In genomic region chr2:21650566-21650965, GRCh38 we compare ENCODE assay signal across 24 cellular contexts.
A peak's percentile ranks its signal among the peaks of the same experiment; 100 is the strongest.
DNase-seq lines count a peak whose midpoint lies in the region; ATAC-seq, FAIRE-seq and TF ChIP-seq lines count a peak whose summit lies in the region.
"Had no signal": no experiment of that assay in that cellular context is flagged by ENCODE, and none has a peak within 500 bp of the region (broad histone marks: within the 10 kb centered on the region; RNA-seq: fewer than 3 reads in every experiment).

No MANE protein-coding gene starts in this region.

- TF ChIP-seq POLR2A in IMR-90 (IDR thresholded peaks at IDR 0.05; ENCODE audit: low read depth, low read length) (no peak), vagina (IDR thresholded peaks at IDR 0.05) (no peak)

- peak overlapping the region; percentile 100 for H3K18ac ChIP-seq in IMR-90 (ENCODE audit: low read depth, low read length)
- no peak overlapping the region for H3K18ac ChIP-seq in mesendoderm (ENCODE audit: low read length)

- H3K56ac ChIP-seq in IMR-90 (ENCODE audit: extremely low read depth, insufficient read depth, low read length) (peak overlapping the region; percentile 47; the same call in 1 of the 2 replicates), mesendoderm (ENCODE audit: low read length) (no peak overlapping the region)

- H2BK120ac ChIP-seq in IMR-90 (ENCODE audit: low read depth, low read length) (peak overlapping the region; percentile 98), mesendoderm (ENCODE audit: low read depth, low read length) (no peak overlapping the region)

- H3K36me3 ChIP-seq in BJ (ENCODE audit: control insufficient read depth, insufficient read depth, low read length) (no peaks in the 10 kb centered on the region), IMR-90 (ENCODE audit: control insufficient read depth, insufficient read depth, low read length) (no peaks in the 10 kb centered on the region), mesendoderm (ENCODE audit: control insufficient read depth, insufficient read depth, low read length) (no peaks in the 10 kb centered on the region), vagina (no peaks in the 10 kb centered on the region)

- H3K4me3 Mint-ChIP-seq in activated naive CD4-positive, alpha-beta T cell treated with anti-CD3 and anti-CD28 coated beads, Interleukin-2, amount 10 ng/mL, durations not matched to agents 7 days and 5 days: no peak overlapping the region
- H3K4me3 Mint-ChIP-seq: CD14-positive monocyte, H9, HFFc6 had no signal

- H4K91ac ChIP-seq in IMR-90 (ENCODE audit: insufficient read depth, low read depth, low read length): peak overlapping the region; percentile 88; the same call in 1 of the 2 replicates

- no peaks in the 10 kb centered on the region for H3K4me1 Mint-ChIP-seq in activated naive CD4-positive, alpha-beta T cell treated with anti-CD3 and anti-CD28 coated beads, Interleukin-2, amount 10 ng/mL, durations not matched to agents 7 days and 5 days
- H3K4me1 Mint-ChIP-seq: CD14-positive monocyte had no signal

- no peak overlapping the region for H3K4me3 ChIP-seq in BJ (ENCODE audit: low read depth, low read length)
- no peak overlapping the region for H3K4me3 ChIP-seq in IMR-90 (ENCODE audit: insufficient read depth, low read depth, low read length)
- H3K4me3 ChIP-seq in mesendoderm (ENCODE audit: low read length): no peak overlapping the region
- no peak overlapping the region for H3K4me3 ChIP-seq in vagina
- H3K4me3 ChIP-seq: GM23248 had no signal

- DNase-seq in BJ (ENCODE audit: low read depth) (peak; percentile 69), IMR-90 (peak; percentile 60), fibroblast of peridontal ligament (ENCODE audit: extremely low read depth) (peak; percentile 35), mesendoderm (peak; percentile 47), frontal cortex (ENCODE audit: low spot score in 2 of 2) (no peak), T-helper 9 cell (no peak), vagina (ENCODE audit: extremely low spot score in 2 of 2) (no peak)
- DNase-seq in activated naive CD4-positive, alpha-beta T cell treated with anti-CD3 and anti-CD28 coated beads, Interleukin-2, amount 10 ng/mL, durations not matched to agents 7 days and 5 days: no peak
- DNase-seq: GM23248, H9, HFFc6, KBM-7, NCI-H1092, NCI-H146, NCI-H2029, NCI-H2171, NCI-H446, NCI-H526, PC-3, Right ventricle myocardium superior, SW 1271 had no signal

- no peak for FAIRE-seq in frontal cortex (lab: Jason Lieb, UNC)
- FAIRE-seq: D721Med, GM12891 had no signal

- in situ Hi-C loops in IMR-90 (cut with MboI; ENCODE audit: low sequenced_read_pairs): no loop called here

- peak; percentile 67 for ATAC-seq in IMR-90 (ENCODE audit: low read depth)
- ATAC-seq: PC-3 had no signal

- no peaks in the 10 kb centered on the region for H3K9me1 ChIP-seq in IMR-90 (ENCODE audit: insufficient read depth, low read length)

- H3K79me2 ChIP-seq in mesendoderm (ENCODE audit: control insufficient read depth, insufficient read depth, low read length): no peaks in the 10 kb centered on the region

- no peak overlapping the region; the same call in 1 of the 2 replicates for H3K14ac ChIP-seq in IMR-90 (replicated peaks; ENCODE audit: low read depth, low read length)

- H2AK5ac ChIP-seq in IMR-90 (ENCODE audit: low read depth, low read length) (peak overlapping the region; percentile 58; the same call in 1 of the 2 replicates), mesendoderm (ENCODE audit: low read length) (no peak overlapping the region)

- WGBS in IMR-90 (ENCODE audit: extremely low coverage in 2 of 2, insufficient read length in 1 of 2), 2 experiments: no CpG with 5 or more reads among the region's 4 CpGs
- WGBS in mesendoderm (ENCODE audit: extremely low coverage, insufficient coverage, low lambda C conversion rate): no CpG with 5 or more reads among the region's 4 CpGs

- no peak for TF ChIP-seq RAD21 in IMR-90 (IDR thresholded peaks at IDR 0.05; ENCODE audit: low read length)

- H3K23ac ChIP-seq in IMR-90 (ENCODE audit: low read depth, low read length) (no peak overlapping the region), mesendoderm (ENCODE audit: low read length) (no peak overlapping the region)

- peak overlapping the region; percentile 97 for H3K27ac ChIP-seq in IMR-90 (ENCODE audit: insufficient read depth, low read length)
- no peak overlapping the region for H3K27ac ChIP-seq in mesendoderm (ENCODE audit: low read depth, low read length)
- no peak overlapping the region for H3K27ac ChIP-seq in vagina
- H3K27ac ChIP-seq: GM23248 had no signal

- H3K4ac ChIP-seq in IMR-90 (ENCODE audit: low read depth, low read length): peak overlapping the region; percentile 82; the same call in 1 of the 2 replicates
- H3K4ac ChIP-seq in mesendoderm (ENCODE audit: low read depth, low read length): no peak overlapping the region

- peak overlapping the region; percentile 93 for H2BK5ac ChIP-seq in IMR-90 (ENCODE audit: low read depth, low read length, poor library complexity, severe bottlenecking)
- no peak overlapping the region for H2BK5ac ChIP-seq in mesendoderm (ENCODE audit: low read length)

- H4K5ac ChIP-seq in IMR-90 (ENCODE audit: low read depth, low read length) (peak overlapping the region; percentile 67), mesendoderm (ENCODE audit: low read length) (no peak overlapping the region)

- H3K4me2 ChIP-seq in IMR-90 (ENCODE audit: low read depth, low read length) (peak overlapping the region; percentile 34; the same call in 1 of the 2 replicates), mesendoderm (ENCODE audit: low read length) (no peak overlapping the region)

- H3K27me3 Mint-ChIP-seq in activated naive CD4-positive, alpha-beta T cell treated with anti-CD3 and anti-CD28 coated beads, Interleukin-2, amount 10 ng/mL, durations not matched to agents 7 days and 5 days: no peaks in the 10 kb centered on the region

- H2AFZ ChIP-seq in IMR-90 (replicated peaks; ENCODE audit: low read length, poor library complexity): peak overlapping the region; percentile 13
- H2AFZ ChIP-seq: GM23248 had no signal

- peaks cover 19% of the 10 kb centered on the region for H3K4me1 ChIP-seq in IMR-90 (ENCODE audit: control insufficient read depth, insufficient read depth, low read length)
- no peaks in the 10 kb centered on the region for H3K4me1 ChIP-seq in mesendoderm (ENCODE audit: control insufficient read depth, low read depth, low read length)
- no peaks in the 10 kb centered on the region for H3K4me1 ChIP-seq in vagina

- no peaks in the 10 kb centered on the region for H4K20me1 ChIP-seq in IMR-90 (ENCODE audit: insufficient read depth, low read length)

- no peak overlapping the region for H3K27ac Mint-ChIP-seq in activated naive CD4-positive, alpha-beta T cell treated with anti-CD3 and anti-CD28 coated beads, Interleukin-2, amount 10 ng/mL, durations not matched to agents 7 days and 5 days
- H3K27ac Mint-ChIP-seq: CD14-positive monocyte, H9, HFFc6 had no signal

- TF ChIP-seq CTCF in BJ (IDR thresholded peaks at IDR 0.05; ENCODE audit: insufficient read depth, low read depth, low read length): no peak
- TF ChIP-seq CTCF in IMR-90 (conservative IDR thresholded peaks at IDR 0.05; ENCODE audit: low read depth, low read length): no peak
- no peak for TF ChIP-seq CTCF in vagina (IDR thresholded peaks at IDR 0.05)

- POLR2A ChIA-PET in BJ (lab: Charles Lee): no interaction called here
- POLR2A ChIA-PET in IMR-90 (lab: Charles Lee; ENCODE audit: unreplicated experiment): interaction anchor here (0.6 kb wide), 1 partner anchor 13 kb away, joined by 3 read pairs; no protein-coding TSS in a partner anchor

- H4K8ac ChIP-seq in IMR-90 (ENCODE audit: low read depth in 2 of 2, low read length in 2 of 2) (peak overlapping the region; percentile 43 to 83; a peak in 3 of 4 replicates), mesendoderm (ENCODE audit: low read depth, low read length) (no peak overlapping the region)

- CTCF ChIA-PET in BJ (lab: Yijun Ruan, JAX): no interaction called here
- CTCF ChIA-PET in IMR-90 (lab: Yijun Ruan, JAX): no interaction called here
- CTCF ChIA-PET in activated naive CD4-positive, alpha-beta T cell treated with anti-CD3 and anti-CD28 coated beads, Interleukin-2, amount 10 ng/mL, durations not matched to agents 7 days and 5 days (lab: Charles Lee): no interaction called here

- dilution Hi-C loops in IMR-90 (cut with HindIII; ENCODE audit: low sequenced_read_pairs, unreplicated experiment): no loop called here

- no TSS peak for BruUV-seq in IMR-90 (replicated peaks; lab: Mats Ljungman, UMichigan)

- no peaks in the 10 kb centered on the region for H3K9me3 ChIP-seq in IMR-90 (ENCODE audit: control insufficient read depth, insufficient read depth, low read length)
- H3K9me3 ChIP-seq in vagina: no peaks in the 10 kb centered on the region

- no peaks in the 10 kb centered on the region for H3K36me3 Mint-ChIP-seq in activated naive CD4-positive, alpha-beta T cell treated with anti-CD3 and anti-CD28 coated beads, Interleukin-2, amount 10 ng/mL, durations not matched to agents 7 days and 5 days
- H3K36me3 Mint-ChIP-seq: CD14-positive monocyte had no signal

- H3K27me3 ChIP-seq in BJ (ENCODE audit: control insufficient read depth, insufficient read depth, low read length) (no peaks in the 10 kb centered on the region), IMR-90 (ENCODE audit: control insufficient read depth, insufficient read depth, low read length) (no peaks in the 10 kb centered on the region), mesendoderm (ENCODE audit: insufficient read depth, low read length, poor library complexity) (no peaks in the 10 kb centered on the region), vagina (no peaks in the 10 kb centered on the region)

- no peak overlapping the region for H3K9ac ChIP-seq in IMR-90 (ENCODE audit: low read depth, low read length)
- H3K9ac ChIP-seq in mesendoderm (ENCODE audit: low read length): no peak overlapping the region
- H3K9ac ChIP-seq: GM23248 had no signal

- H3K79me1 ChIP-seq in IMR-90 (ENCODE audit: low read depth in 1 of 2, low read length in 2 of 2) (no peaks in the 10 kb centered on the region), mesendoderm (ENCODE audit: low read length) (no peaks in the 10 kb centered on the region)

- intact Hi-C loops in IMR-90 (cut with micrococcal nuclease) (loop anchor here (10.0 kb wide), 1 partner anchor 184 kb away; no protein-coding TSS in a partner anchor), vagina (cut with DNase I) (no loop called here)

- peaks cover 14% of the 10 kb centered on the region for H3K9me3 Mint-ChIP-seq in activated naive CD4-positive, alpha-beta T cell treated with anti-CD3 and anti-CD28 coated beads, Interleukin-2, amount 10 ng/mL, durations not matched to agents 7 days and 5 days
- H3K9me3 Mint-ChIP-seq: H9 had no signal

- H2BK15ac ChIP-seq in IMR-90 (ENCODE audit: low read depth, low read length) (peak overlapping the region; percentile 70; the same call in 2 of the 3 replicates), mesendoderm (replicated peaks; ENCODE audit: low read depth) (no peak overlapping the region)

- peak overlapping the region; percentile 62; the same call in 1 of the 2 replicates for H2BK20ac ChIP-seq in IMR-90 (ENCODE audit: low read depth, low read length)

- H2AK9ac ChIP-seq in IMR-90 (replicated peaks; ENCODE audit: low read depth, low read length, poor library complexity): no peak overlapping the region

Comparison
In these comparisons a context has a peak if more than half of its experiments do, and no peak if none do; other contexts are left out.
1. DNase-seq: peak in BJ (single experiment), IMR-90 (single experiment), fibroblast of peridontal ligament (single experiment) and mesendoderm (single experiment); none in frontal cortex (0 of 2), T-helper 9 cell (single experiment), activated naive CD4-positive, alpha-beta T cell treated with anti-CD3 and anti-CD28 coated beads, Interleukin-2, amount 10 ng/mL, durations not matched to agents 7 days and 5 days (single experiment) and vagina (0 of 2).